In the genomic region with DNA sequence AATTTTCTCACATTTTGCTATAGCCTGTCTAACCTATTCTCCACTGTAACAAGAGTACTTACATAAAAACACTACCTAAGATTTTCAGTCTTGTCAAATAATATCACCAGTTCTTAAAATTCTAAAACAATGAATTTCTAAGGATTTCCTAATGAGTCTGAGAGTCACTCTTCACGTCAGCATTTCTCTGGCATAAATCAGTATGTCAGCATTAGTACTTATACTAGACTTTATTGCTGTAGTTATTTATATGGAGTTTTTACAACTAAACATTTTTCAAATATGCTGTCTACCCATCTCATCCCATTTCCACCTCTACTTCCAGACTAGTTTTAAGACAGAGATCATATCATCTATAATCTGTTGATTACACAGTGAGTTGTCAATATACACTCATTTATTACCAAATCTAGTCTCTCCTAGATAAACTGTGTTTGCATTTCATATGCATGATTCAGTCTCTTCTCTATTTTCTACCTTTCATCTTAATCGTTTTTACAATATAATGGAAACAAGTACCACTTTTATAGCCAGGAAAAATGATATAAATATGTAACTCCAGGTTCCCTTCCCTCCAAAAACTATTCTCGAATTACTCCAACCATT, we compare ENCODE assay signal across 34 cellular contexts. TPM values are rescaled to one million over a fixed set of nuclear protein-coding genes. Genes with fewer than 3 reads are reported as not detected.
"Had no signal": no experiment of that assay in that cellular context is flagged by ENCODE, and none has a peak within 500 bp of the region (broad histone marks: within the 10 kb centered on the region; RNA-seq: fewer than 3 reads in every experiment).

No MANE protein-coding gene starts in this region.

- DNase-seq: colonic mucosa; effector CD8-positive, alpha-beta T cell; endodermal cell; foreskin keratinocyte; heart left ventricle; kidney; mesenchymal stem cell; midbrain; naive thymus-derived CD4-positive, alpha-beta T cell; nephron progenitor cell; nucleus accumbens; posterior cingulate gyrus; psoas muscle; right cardiac atrium; spleen; stimulated activated CD4-positive, alpha-beta T cell treated with anti-CD3 and anti-CD28 coated beads, Interleukin-4, amount 100 ng/mL, for 4 hours; stimulated activated naive CD8-positive, alpha-beta T cell treated with anti-CD3 and anti-CD28 coated beads, Interleukin-15, Interleukin-2, amounts not matched to agents 100 U/mL and 50 U/mL, for 24 hours; substantia nigra; testis; tibial artery had no signal

- H3K27me3 Mint-ChIP-seq: dendritic cell treated with granulocyte-macrophage colony-stimulating factor and Interleukin-4, amounts not matched to agents 40 ng/mL and 50 ng/mL, for 4 days; naive thymus-derived CD4-positive, alpha-beta T cell; stimulated activated memory B cell treated with anti-CD40 and anti-IgM and Interleukin-4, amounts not matched to agents 10 μg/mL and 1 μg/mL and 100 μg/mL, for 72 hours; type B pancreatic cell had no signal

- H3K4me3 Mint-ChIP-seq: dendritic cell treated with granulocyte-macrophage colony-stimulating factor and Interleukin-4, amounts not matched to agents 40 ng/mL and 50 ng/mL, for 4 days; endodermal cell; naive thymus-derived CD4-positive, alpha-beta T cell; nephron progenitor cell; stimulated activated memory B cell treated with anti-CD40 and anti-IgM and Interleukin-4, amounts not matched to agents 10 μg/mL and 1 μg/mL and 100 μg/mL, for 72 hours; type B pancreatic cell had no signal

- H3K9me3 ChIP-seq: colonic mucosa, gastroesophageal sphincter, heart left ventricle, psoas muscle, spleen, testis, tibial artery had no signal

- ATAC-seq: esophagus mucosa; foreskin keratinocyte; gastroesophageal sphincter; heart left ventricle; left lobe of liver; naive thymus-derived CD4-positive, alpha-beta T cell; psoas muscle; right cardiac atrium; stimulated activated memory B cell treated with anti-CD40 and anti-IgM and Interleukin-4, amounts not matched to agents 10 μg/mL and 1 μg/mL and 100 μg/mL, for 72 hours; stimulated activated naive CD8-positive, alpha-beta T cell treated with anti-CD3 and anti-CD28 coated beads, Interleukin-15, Interleukin-2, amounts not matched to agents 100 U/mL and 50 U/mL, for 24 hours had no signal

- H3K79me2 ChIP-seq: hepatocyte had no signal

- H3K27ac Mint-ChIP-seq: dendritic cell treated with granulocyte-macrophage colony-stimulating factor and Interleukin-4, amounts not matched to agents 40 ng/mL and 50 ng/mL, for 4 days; endodermal cell; naive thymus-derived CD4-positive, alpha-beta T cell; nephron progenitor cell; stimulated activated memory B cell treated with anti-CD40 and anti-IgM and Interleukin-4, amounts not matched to agents 10 μg/mL and 1 μg/mL and 100 μg/mL, for 72 hours; type B pancreatic cell had no signal

- H3K27me3 ChIP-seq: colonic mucosa, foreskin keratinocyte, gastroesophageal sphincter, heart left ventricle, hepatocyte, spleen, testis, tibial artery had no signal

- H3K4me2 ChIP-seq: hepatocyte had no signal

- H3K4me1 ChIP-seq: colonic mucosa, foreskin keratinocyte, gastroesophageal sphincter, psoas muscle had no signal

- H3K9me3 Mint-ChIP-seq: dendritic cell treated with granulocyte-macrophage colony-stimulating factor and Interleukin-4, amounts not matched to agents 40 ng/mL and 50 ng/mL, for 4 days; endodermal cell; naive thymus-derived CD4-positive, alpha-beta T cell; nephron progenitor cell; stimulated activated memory B cell treated with anti-CD40 and anti-IgM and Interleukin-4, amounts not matched to agents 10 μg/mL and 1 μg/mL and 100 μg/mL, for 72 hours; type B pancreatic cell had no signal

- H3K36me3 ChIP-seq: colonic mucosa, tibial artery had no signal

- H3K4me3 ChIP-seq: colonic mucosa, gastroesophageal sphincter, heart left ventricle, hepatocyte, psoas muscle, skin epidermis, spleen, testis, tibial artery had no signal

- H2AFZ ChIP-seq: hepatocyte had no signal

- FAIRE-seq: kidney had no signal

- H3K27ac ChIP-seq: colonic mucosa, epithelial cell of prostate, foreskin keratinocyte, gastroesophageal sphincter, heart left ventricle, hepatocyte, psoas muscle, skin epidermis, spleen, testis, tibial artery had no signal

RNA-seq across cellular contexts. Expression of gene MIXL1, which starts 52.7 kb away (rescaled TPM):
- total RNA-seq: colonic mucosa; esophagus mucosa; foreskin keratinocyte; gastroesophageal sphincter; left lobe of liver; lower leg skin; mucosa of gallbladder; naive thymus-derived CD4-positive, alpha-beta T cell; osteocyte; psoas muscle; renal cortical epithelial cell; right cardiac atrium; urinary bladder had no signal
- polyA plus RNA-seq: naive thymus-derived CD4-positive, alpha-beta T cell; right cardiac atrium had no signal
